ENCODE assay signal across 20 cellular contexts in the genomic region with DNA sequence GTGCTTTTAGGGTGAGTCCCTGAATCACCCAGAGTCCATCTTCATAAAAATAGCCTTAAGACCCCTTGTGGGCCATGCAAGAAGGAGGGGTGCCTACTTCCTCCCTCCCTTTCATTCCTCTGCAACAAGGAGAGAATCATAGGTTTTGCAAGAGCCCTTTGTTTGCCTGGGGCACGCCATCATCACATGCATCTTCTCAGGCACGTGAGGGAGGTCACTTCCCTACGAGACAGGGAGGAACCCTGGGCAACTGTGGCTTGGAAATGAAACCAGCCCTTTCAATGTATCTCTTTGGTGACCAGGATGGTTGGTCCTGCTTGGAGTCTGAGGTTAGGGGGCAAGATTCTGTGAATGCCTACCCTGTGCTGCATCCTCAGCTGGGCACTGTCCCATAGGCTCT.
DNase-seq lines count a peak whose midpoint lies in the region; ATAC-seq, FAIRE-seq and TF ChIP-seq lines count a peak whose summit lies in the region.
"Had no signal": no experiment of that assay in that cellular context is flagged by ENCODE, and none has a peak within 500 bp of the region (broad histone marks: within the 10 kb centered on the region; RNA-seq: fewer than 3 reads in every experiment).

No MANE protein-coding gene starts in this region.

- H3K4me1 Mint-ChIP-seq in MCF 10A (ENCODE audit: insufficient read depth, unreplicated experiment) (peaks cover 62% of the 10 kb centered on the region), Calu3 (ENCODE audit: low read depth, unreplicated experiment) (peaks cover 16% of the 10 kb centered on the region)
- H3K4me1 Mint-ChIP-seq: T-helper 17 cell had no signal

- CTCF ChIA-PET in MCF 10A (lab: Yijun Ruan, JAX), result interaction anchor here (0.6 kb wide), 1 partner anchor 192 kb away, joined by 3 read pairs; no protein-coding TSS in a partner anchor
- CTCF ChIA-PET in Calu3 (lab: Charles Lee), result no interaction called here

- H3K4me3 Mint-ChIP-seq in MCF 10A (ENCODE audit: unreplicated experiment) (peak overlapping the region; percentile 47), Calu3 (ENCODE audit: low read depth, unreplicated experiment) (no peak overlapping the region)
- H3K4me3 Mint-ChIP-seq: H9, T-helper 17 cell had no signal

- FAIRE-seq in bronchial epithelial cell (lab: Jason Lieb, UNC), result no peak
- FAIRE-seq: RCC 7860, small intestine had no signal

- H3K4me3 ChIP-seq in breast epithelium (no peak overlapping the region), bronchial epithelial cell (ENCODE audit: low read depth, low read length) (no peak overlapping the region), liver (ENCODE audit: low read depth in 1 of 3, low read length in 3 of 3) (no peak overlapping the region), transverse colon (no peak overlapping the region)
- H3K4me3 ChIP-seq: hepatocyte, ovary, tibial artery had no signal

- TF ChIP-seq EP300 in transverse colon (IDR thresholded peaks at IDR 0.05; ENCODE audit: low read depth), result no peak

- H3K9me3 Mint-ChIP-seq in MCF 10A (ENCODE audit: unreplicated experiment) (no peaks in the 10 kb centered on the region), Calu3 (ENCODE audit: low read depth, unreplicated experiment) (peaks cover 4% of the 10 kb centered on the region)

- H3K27ac Mint-ChIP-seq in MCF 10A (ENCODE audit: low read depth, unreplicated experiment), result peak overlapping the region; percentile 72
- H3K27ac Mint-ChIP-seq in Calu3 (ENCODE audit: unreplicated experiment), result no peak overlapping the region
- H3K27ac Mint-ChIP-seq: H9, T-helper 17 cell had no signal

- no peak for TF ChIP-seq POLR2A in breast epithelium (IDR thresholded peaks at IDR 0.05)
- TF ChIP-seq POLR2A in transverse colon (IDR thresholded peaks at IDR 0.05), result no peak

- TF ChIP-seq RAD21 in liver (IDR thresholded peaks at IDR 0.05), result no peak

- H3K27me3 ChIP-seq in breast epithelium (no peaks in the 10 kb centered on the region), bronchial epithelial cell (ENCODE audit: control insufficient read depth, insufficient read depth, low read length) (no peaks in the 10 kb centered on the region), liver (ENCODE audit: control insufficient read depth in 4 of 4, insufficient read depth in 4 of 4, low read length in 3 of 4) (no peaks in the 10 kb centered on the region), transverse colon (no peaks in the 10 kb centered on the region)
- H3K27me3 ChIP-seq: ovary, tibial artery had no signal

- H3K36me3 Mint-ChIP-seq in MCF 10A (ENCODE audit: insufficient read depth, unreplicated experiment), result no peaks in the 10 kb centered on the region
- no peaks in the 10 kb centered on the region for H3K36me3 Mint-ChIP-seq in Calu3 (ENCODE audit: insufficient read depth, unreplicated experiment)

- no peak for ATAC-seq in HG02885 (IDR thresholded peaks at IDR 0.05; ENCODE audit: poor library complexity, unreplicated experiment)

- intact Hi-C loops in MCF 10A (cut with micrococcal nuclease), result loop anchor here (5.0 kb wide), 1 partner anchor 193 kb away; a partner anchor contains a TSS
- intact Hi-C loops in breast epithelium (cut with DNase I; ENCODE audit: low total_unique reads), result no loop called here
- intact Hi-C loops in transverse colon (cut with DNase I; ENCODE audit: low total_unique reads), result no loop called here
- intact Hi-C loops in Calu3 (cut with micrococcal nuclease; ENCODE audit: unreplicated experiment), result no loop called here

- BruUV-seq in MCF 10A (replicated peaks; lab: Mats Ljungman, UMichigan) (no TSS peak), Calu3 (replicated peaks; lab: Mats Ljungman, UMichigan) (no TSS peak)

- WGBS in liver, result 74% methylated on average over 3 of the region's 3 CpGs
- 73% methylated on average over 3 of the region's 3 CpGs; no CpG with 5 or more reads in 1 of the 2 donors for WGBS in transverse colon (ENCODE audit: low coverage in 1 of 2), 2 donors

- DNase-seq in MCF 10A (ENCODE audit: unreplicated experiment), result peak; percentile 51
- DNase-seq in breast epithelium (ENCODE audit: low spot score in 2 of 2), result no peak
- peak; percentile 21 for DNase-seq in bronchial epithelial cell (ENCODE audit: low read depth)
- peak; percentile 30 for DNase-seq in transverse colon
- DNase-seq in Calu3, result no peak
- DNase-seq in T-helper 9 cell, result no peak
- DNase-seq: activated effector memory CD4-positive, alpha-beta T cell treated with anti-CD3 and anti-CD28 coated beads, Interleukin-2, amount 50 U/mL, for 16 hours; cortex of kidney; DMS153; H9; NCI-H1092 treated with DMSO at 0.1 percent for 48 hours; ovary; small intestine; T-helper 17 cell had no signal

- no peaks in the 10 kb centered on the region for H3K36me3 ChIP-seq in breast epithelium
- H3K36me3 ChIP-seq in bronchial epithelial cell (ENCODE audit: control insufficient read depth, insufficient read depth, low read length), result no peaks in the 10 kb centered on the region
- no peaks in the 10 kb centered on the region for H3K36me3 ChIP-seq in liver (ENCODE audit: control insufficient read depth in 4 of 4, insufficient read depth in 3 of 4, low read depth in 1 of 4, low read length in 3 of 4)
- no peaks in the 10 kb centered on the region for H3K36me3 ChIP-seq in transverse colon
- H3K36me3 ChIP-seq: ovary, tibial artery had no signal

- H3K27me3 Mint-ChIP-seq in MCF 10A (ENCODE audit: insufficient read depth, unreplicated experiment) (no peaks in the 10 kb centered on the region), Calu3 (ENCODE audit: unreplicated experiment) (peaks cover 35% of the 10 kb centered on the region)
- H3K27me3 Mint-ChIP-seq: T-helper 17 cell had no signal

- in situ Hi-C loops in transverse colon (cut with MboI; ENCODE audit: low pct_ligation_motif_present in 1 of 4, low pct_unique_long_range_greater_than_20kb in 1 of 4, low sequenced_read_pairs in 3 of 4), result no loop called here

- no peak for TF ChIP-seq CTCF in MCF 10A (IDR thresholded peaks at IDR 0.05; ENCODE audit: unreplicated experiment)
- TF ChIP-seq CTCF in breast epithelium (IDR thresholded peaks at IDR 0.05), result no peak
- TF ChIP-seq CTCF in bronchial epithelial cell (IDR thresholded peaks at IDR 0.05; ENCODE audit: insufficient read depth, low read length, severe bottlenecking), result no peak
- TF ChIP-seq CTCF in liver (IDR thresholded peaks at IDR 0.05; ENCODE audit: low read depth, low read length, missing input control), result no peak
- no peak for TF ChIP-seq CTCF in transverse colon (IDR thresholded peaks at IDR 0.05)
- no peak for TF ChIP-seq CTCF in Calu3 (IDR thresholded peaks at IDR 0.05; ENCODE audit: unreplicated experiment)

- H3K4me1 ChIP-seq in breast epithelium (no peaks in the 10 kb centered on the region), liver (ENCODE audit: control insufficient read depth in 4 of 4, insufficient read depth in 4 of 4, low read length in 3 of 4) (peaks cover 0 to 2% (median 0%) of the 10 kb centered on the region in 4 donors), transverse colon (no peaks in the 10 kb centered on the region)

- no peak overlapping the region for H3K9ac ChIP-seq in liver (ENCODE audit: low read depth in 1 of 2, low read length in 2 of 2)

- H3K9me3 ChIP-seq in breast epithelium (no peaks in the 10 kb centered on the region), liver (ENCODE audit: control insufficient read depth in 4 of 4, low read length in 3 of 4) (no peaks in the 10 kb centered on the region), transverse colon (no peaks in the 10 kb centered on the region)
- H3K9me3 ChIP-seq: ovary, tibial artery had no signal

- POLR2A ChIA-PET in MCF 10A (lab: Yijun Ruan, JAX), result interaction anchor here (0.6 to 3.8 kb wide), 4 partner anchors 9 to 1359 kb away, joined by 3 to 18 read pairs (median 3); no protein-coding TSS in a partner anchor

- H3K27ac ChIP-seq in breast epithelium (no peak overlapping the region), liver (ENCODE audit: low read depth in 1 of 2, low read length in 2 of 2) (peak overlapping the region; percentile 15 to 50), transverse colon (peak overlapping the region in 1 of 4 donors; percentile 22)
- H3K27ac ChIP-seq: 22Rv1, hepatocyte, ovary, tibial artery had no signal

TF ChIP-seq in liver, 16 proteins besides CTCF, POLR2A, EP300 and RAD21:
- TF ChIP-seq FOXA1 (IDR thresholded peaks at IDR 0.05) (no peak), RXRA (IDR thresholded peaks at IDR 0.05) (peak in 1 of 2 donors; percentile 8)
TF ChIP-seq in liver: peak in this region for 1.

Comparison
In these comparisons a context has a peak if more than half of its experiments do, and no peak if none do; other contexts are left out.
1. DNase-seq: peak in MCF 10A (single experiment), bronchial epithelial cell (single experiment) and transverse colon (single experiment); none in breast epithelium (0 of 2), Calu3 (single experiment) and T-helper 9 cell (single experiment).
2. H3K27ac ChIP-seq: peak in liver (2 of 2); none in breast epithelium (0 of 2).